Comparison of ENCODE assay signal across 13 cellular contexts in genomic region chr6:131379951-131380350, GRCh38.
DNase-seq lines count a peak whose midpoint lies in the region; ATAC-seq and TF ChIP-seq lines count a peak whose summit lies in the region.
"Had no signal": no experiment of that assay in that cellular context is flagged by ENCODE, and none has a peak within 500 bp of the region (broad histone marks: within the 10 kb centered on the region; RNA-seq: fewer than 3 reads in every experiment).

No MANE protein-coding gene starts in this region.

- no peak overlapping the region for H3K27ac ChIP-seq in gastrocnemius medialis
- H3K27ac ChIP-seq: stomach had no signal

- H3K4me1 ChIP-seq in gastrocnemius medialis, result peaks cover 0 to 11% of the 10 kb centered on the region in 2 donors
- H3K4me1 ChIP-seq: stomach had no signal

- in situ Hi-C loops in gastrocnemius medialis (cut with MboI; ENCODE audit: low sequenced_read_pairs in 4 of 4), result no loop called here

- no peaks in the 10 kb centered on the region for H3K9me3 ChIP-seq in gastrocnemius medialis
- H3K9me3 ChIP-seq: stomach had no signal

- no peak for TF ChIP-seq POLR2A in gastrocnemius medialis (IDR thresholded peaks at IDR 0.05)

- H3K36me3 ChIP-seq in gastrocnemius medialis (no peaks in the 10 kb centered on the region), H7 (replicated peaks; ENCODE audit: control insufficient read depth, insufficient read depth, low read length) (no peaks in the 10 kb centered on the region)
- H3K36me3 ChIP-seq: stomach had no signal

- no peak for ATAC-seq in gastrocnemius medialis
- ATAC-seq in GM21367 (IDR thresholded peaks at IDR 0.05; ENCODE audit: unreplicated experiment), result no peak
- ATAC-seq: K562, sciatic nerve had no signal

- intact Hi-C loops in gastrocnemius medialis (cut with DNase I; ENCODE audit: low total_unique reads), result no loop called here

- H3K4me3 ChIP-seq in epithelial cell of esophagus (ENCODE audit: low read length), result no peak overlapping the region
- no peak overlapping the region for H3K4me3 ChIP-seq in gastrocnemius medialis
- H3K4me3 ChIP-seq in H7 (ENCODE audit: insufficient read depth, low read depth, low read length), result no peak overlapping the region
- H3K4me3 ChIP-seq: K562, stomach had no signal

- DNase-seq in Daoy (ENCODE audit: low read depth) (peak; percentile 60), NCI-H226 (peak; percentile 67), epithelial cell of esophagus (ENCODE audit: low read depth) (peak; percentile 45), renal cortical epithelial cell (ENCODE audit: low read depth) (peak; percentile 54), gastrocnemius medialis (no peak), H7 (no peak), LoVo (ENCODE audit: low spot score) (no peak)
- DNase-seq: NCI-H1694 treated with DMSO at 0.1 percent for 48 hours, SIG-M5, stomach had no signal

- TF ChIP-seq CTCF in epithelial cell of esophagus (IDR thresholded peaks at IDR 0.05; ENCODE audit: insufficient read depth, low read depth, low read length, missing control alignments), result no peak
- no peak for TF ChIP-seq CTCF in gastrocnemius medialis (IDR thresholded peaks at IDR 0.05 in 4 of 5, conservative IDR thresholded peaks at IDR 0.05 in 1 of 5)

- no peaks in the 10 kb centered on the region for H3K27me3 ChIP-seq in gastrocnemius medialis
- H3K27me3 ChIP-seq in H7 (ENCODE audit: control insufficient read depth, insufficient read depth, low read length), result no peaks in the 10 kb centered on the region
- H3K27me3 ChIP-seq: stomach had no signal

Comparison
In these comparisons a context has a peak if more than half of its experiments do, and no peak if none do; other contexts are left out.
1. DNase-seq: peak in Daoy (single experiment), NCI-H226 (single experiment), epithelial cell of esophagus (single experiment) and renal cortical epithelial cell (single experiment); none in gastrocnemius medialis (0 of 2), H7 (single experiment) and LoVo (single experiment).